In genomic region chr4:54941994-54942552, GRCh38 we compare ENCODE assay signal across 8 cellular contexts.
DNase-seq lines count a peak whose midpoint lies in the region; ATAC-seq and TF ChIP-seq lines count a peak whose summit lies in the region.

No MANE protein-coding gene starts in this region.

- POLR2A ChIA-PET in activated CD8-positive, alpha-beta T cell treated with anti-CD3 and anti-CD28 coated beads for 36 hours (lab: Charles Lee) = interaction anchor here (0.7 to 0.8 kb wide), 2 partner anchors 8 to 808 kb away, joined by 3 read pairs; no protein-coding TSS in a partner anchor

- TF ChIP-seq CTCF in activated CD8-positive, alpha-beta T cell treated with anti-CD3 and anti-CD28 coated beads for 36 hours (IDR thresholded peaks at IDR 0.05) = no peak
- TF ChIP-seq CTCF in natural killer cell (IDR thresholded peaks at IDR 0.05) = no peak

- ATAC-seq in HG03457 (IDR thresholded peaks at IDR 0.05; ENCODE audit: unreplicated experiment) = peak; percentile 59
- peak; percentile 84 for ATAC-seq in activated CD8-positive, alpha-beta T cell treated with anti-CD3 and anti-CD28 coated beads for 36 hours
- ATAC-seq in natural killer cell = peak; percentile 78 to 84 (median 79)

- no peaks in the 10 kb centered on the region for H3K9me3 Mint-ChIP-seq in activated CD8-positive, alpha-beta T cell treated with anti-CD3 and anti-CD28 coated beads for 36 hours
- H3K9me3 Mint-ChIP-seq in natural killer cell = no peaks in the 10 kb centered on the region

- H3K27me3 Mint-ChIP-seq in activated CD8-positive, alpha-beta T cell treated with anti-CD3 and anti-CD28 coated beads for 36 hours = no peaks in the 10 kb centered on the region
- peaks cover 0 to 2% of the 10 kb centered on the region in 2 donors for H3K27me3 Mint-ChIP-seq in natural killer cell (ENCODE audit: low read depth in 2 of 2)

- no peaks in the 10 kb centered on the region for H3K36me3 Mint-ChIP-seq in activated CD8-positive, alpha-beta T cell treated with anti-CD3 and anti-CD28 coated beads for 36 hours (ENCODE audit: low read depth)
- H3K36me3 Mint-ChIP-seq in natural killer cell = no peaks in the 10 kb centered on the region

- H3K27ac Mint-ChIP-seq in activated CD8-positive, alpha-beta T cell treated with anti-CD3 and anti-CD28 coated beads for 36 hours = peak overlapping the region; percentile 83
- peak overlapping the region; percentile 77 to 88 for H3K27ac Mint-ChIP-seq in natural killer cell

- peak; percentile 40 for DNase-seq in activated gamma-delta T cell treated with Interleukin-2 at 50 U/mL for 16 hours
- no peak for DNase-seq in activated gamma-delta T cell (lab: John Stamatoyannopoulos, UW)
- peak; percentile 52 for DNase-seq in activated CD8-positive, alpha-beta T cell treated with anti-CD3 and anti-CD28 coated beads for 36 hours
- DNase-seq in natural killer cell = peak; percentile 48
- DNase-seq in SIG-M5 (lab: John Stamatoyannopoulos, UW) = no peak
- no peak for DNase-seq in LoVo (ENCODE audit: low spot score)
- no peak for DNase-seq in SKM-1 treated with dmso at 0.1 percent for 144 hours (lab: John Stamatoyannopoulos, UW; ENCODE audit: unreplicated experiment)

- peaks cover 44% of the 10 kb centered on the region for H3K4me1 Mint-ChIP-seq in activated CD8-positive, alpha-beta T cell treated with anti-CD3 and anti-CD28 coated beads for 36 hours (ENCODE audit: low read depth)
- H3K4me1 Mint-ChIP-seq in natural killer cell = peaks cover 22 to 25% of the 10 kb centered on the region in 2 donors

- peak overlapping the region; percentile 62 for H3K4me3 Mint-ChIP-seq in activated CD8-positive, alpha-beta T cell treated with anti-CD3 and anti-CD28 coated beads for 36 hours
- peak overlapping the region; percentile 81 for H3K4me3 Mint-ChIP-seq in natural killer cell

- intact Hi-C loops in activated CD8-positive, alpha-beta T cell treated with anti-CD3 and anti-CD28 coated beads for 36 hours (cut with micrococcal nuclease) = no loop called here
- intact Hi-C loops in natural killer cell (cut with micrococcal nuclease) = loop anchor here (2.0 kb wide), 1 partner anchor 19 kb away; no protein-coding TSS in a partner anchor

- CTCF ChIA-PET in activated CD8-positive, alpha-beta T cell treated with anti-CD3 and anti-CD28 coated beads for 36 hours (lab: Charles Lee) = interaction anchor here (1.4 to 1.7 kb wide), 3 partner anchors 18 to 29 kb away, joined by 4 to 5 read pairs (median 5); no protein-coding TSS in a partner anchor

Comparison
In these comparisons a context has a peak if more than half of its experiments do, and no peak if none do; other contexts are left out.
1. DNase-seq: peak in activated gamma-delta T cell treated with Interleukin-2 at 50 U/mL for 16 hours (single experiment), activated CD8-positive, alpha-beta T cell treated with anti-CD3 and anti-CD28 coated beads for 36 hours (single experiment) and natural killer cell (single experiment); none in activated gamma-delta T cell (single experiment), SIG-M5 (single experiment), LoVo (single experiment) and SKM-1 treated with dmso at 0.1 percent for 144 hours (single experiment).
2. Peak in every context shown above with its lines, with median percentiles within 50 percentile points of each other: ATAC-seq.